Comparison of ENCODE assay signal across 12 cellular contexts in the genomic region with DNA sequence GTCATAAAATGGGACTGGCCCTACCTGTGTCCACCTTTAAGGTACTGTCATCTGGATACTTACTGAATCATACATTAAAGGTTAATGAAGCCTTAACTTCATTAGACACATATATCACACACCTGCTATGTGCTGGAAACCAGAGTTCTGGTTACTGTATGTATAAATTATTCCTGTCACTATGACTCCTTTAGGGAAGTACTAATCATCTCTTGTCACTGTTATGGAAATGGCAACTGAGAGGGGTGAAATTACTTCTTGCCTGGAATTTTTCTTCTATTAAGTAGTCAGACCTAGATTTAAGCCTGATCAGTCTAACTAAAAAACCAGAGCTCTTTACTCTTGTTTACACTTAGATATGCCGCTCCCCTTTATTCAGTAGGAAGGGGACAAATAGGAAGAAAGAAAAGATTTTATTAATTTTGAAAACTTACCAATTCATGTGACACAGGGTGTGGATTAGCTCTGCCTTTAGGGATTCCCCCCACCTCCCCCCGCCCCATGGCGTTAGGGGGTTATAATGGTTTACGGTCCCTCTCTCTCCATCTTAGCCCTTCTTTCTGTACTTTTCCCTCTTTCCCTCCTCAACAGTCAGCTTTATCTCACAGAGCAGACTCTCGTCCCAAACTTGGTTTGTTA.
DNase-seq lines count a peak whose midpoint lies in the region; ATAC-seq and TF ChIP-seq lines count a peak whose summit lies in the region.
"Had no signal": no experiment of that assay in that cellular context is flagged by ENCODE, and none has a peak within 500 bp of the region (broad histone marks: within the 10 kb centered on the region; RNA-seq: fewer than 3 reads in every experiment).

No MANE protein-coding gene starts in this region.

- H4K8ac ChIP-seq in mesenchymal stem cell (ENCODE audit: low read length): no peak overlapping the region

- H3K27ac ChIP-seq in GM23338 (ENCODE audit: low read depth) (no peak overlapping the region), endodermal cell (ENCODE audit: low read depth, low read length) (no peak overlapping the region), mesenchymal stem cell (ENCODE audit: low read length, poor library complexity, severe bottlenecking) (no peak overlapping the region), spleen (peak overlapping the region in 5 of 8 donors; percentile 12 to 53 (median 46))
- H3K27ac ChIP-seq: BLaER1 had no signal

- H3K4ac ChIP-seq in mesenchymal stem cell (ENCODE audit: low read depth in 1 of 2, low read length in 2 of 2): no peak overlapping the region

- no peak overlapping the region for H3K14ac ChIP-seq in mesenchymal stem cell (ENCODE audit: low read length in 2 of 2)

- no peak for TF ChIP-seq POLR2A in spleen (IDR thresholded peaks at IDR 0.05)

- H3K9me3 ChIP-seq in endodermal cell (ENCODE audit: control insufficient read depth, low read length): no peaks in the 10 kb centered on the region
- H3K9me3 ChIP-seq in mesenchymal stem cell (ENCODE audit: control insufficient read depth, low read length): no peaks in the 10 kb centered on the region
- H3K9me3 ChIP-seq in spleen: no peaks in the 10 kb centered on the region
- H3K9me3 ChIP-seq: BLaER1, MG63 had no signal

- H3K27me3 Mint-ChIP-seq in GM23338 (ENCODE audit: insufficient read depth, low read depth, poor library complexity) (no peaks in the 10 kb centered on the region), endodermal cell (ENCODE audit: insufficient read depth) (no peaks in the 10 kb centered on the region)
- no peaks in the 10 kb centered on the region for H3K27me3 Mint-ChIP-seq in naive thymus-derived CD8-positive, alpha-beta T cell
- no peaks in the 10 kb centered on the region for H3K27me3 Mint-ChIP-seq in activated T-cell treated with anti-CD3 and anti-CD28 coated beads, Interleukin-2, amount 50 U/mL, for 72 hours (ENCODE audit: low read depth)

- no peak overlapping the region for H3K23ac ChIP-seq in mesenchymal stem cell (ENCODE audit: low read length in 2 of 2)

- H3K36me3 Mint-ChIP-seq in GM23338 (ENCODE audit: low read depth): peaks cover 17% of the 10 kb centered on the region
- H3K36me3 Mint-ChIP-seq in endodermal cell (ENCODE audit: low read depth): peaks cover 46% of the 10 kb centered on the region
- peaks cover 8 to 73% (median 13%) of the 10 kb centered on the region in 3 donors for H3K36me3 Mint-ChIP-seq in naive thymus-derived CD8-positive, alpha-beta T cell
- H3K36me3 Mint-ChIP-seq in activated T-cell treated with anti-CD3 and anti-CD28 coated beads, Interleukin-2, amount 50 U/mL, for 72 hours (ENCODE audit: insufficient read depth in 2 of 2): peaks cover 15 to 28% of the 10 kb centered on the region in 2 donors

- H3K27ac Mint-ChIP-seq in GM23338 (peak overlapping the region; percentile 48), endodermal cell (peak overlapping the region; percentile 24)
- H3K27ac Mint-ChIP-seq in naive thymus-derived CD8-positive, alpha-beta T cell: no peak overlapping the region
- no peak overlapping the region for H3K27ac Mint-ChIP-seq in activated T-cell treated with anti-CD3 and anti-CD28 coated beads, Interleukin-2, amount 50 U/mL, for 72 hours

- H3K4me1 Mint-ChIP-seq in GM23338 (peaks cover 6% of the 10 kb centered on the region), endodermal cell (no peaks in the 10 kb centered on the region)
- peaks cover 23 to 42% (median 41%) of the 10 kb centered on the region in 4 donors for H3K4me1 Mint-ChIP-seq in naive thymus-derived CD8-positive, alpha-beta T cell
- peaks cover 52% of the 10 kb centered on the region for H3K4me1 Mint-ChIP-seq in activated T-cell treated with anti-CD3 and anti-CD28 coated beads, Interleukin-2, amount 50 U/mL, for 72 hours (ENCODE audit: low read depth)

- no peaks in the 10 kb centered on the region for H3K9me2 ChIP-seq in GM23338 (ENCODE audit: insufficient read depth)

- H3K27me3 ChIP-seq in GM23338 (ENCODE audit: insufficient read depth) (no peaks in the 10 kb centered on the region), endodermal cell (ENCODE audit: control insufficient read depth, insufficient read depth, low read length, poor library complexity, severe bottlenecking) (no peaks in the 10 kb centered on the region), mesenchymal stem cell (ENCODE audit: control insufficient read depth in 1 of 2, insufficient read depth in 1 of 2, low read length in 2 of 2) (no peaks in the 10 kb centered on the region), spleen (replicated peaks in 1 of 7) (no peaks in the 10 kb centered on the region)
- H3K27me3 ChIP-seq: BLaER1, MG63 had no signal

- H3K4me2 ChIP-seq in GM23338: no peak overlapping the region
- H3K4me2 ChIP-seq in mesenchymal stem cell (ENCODE audit: low read length, poor library complexity, severe bottlenecking): no peak overlapping the region
- H3K4me2 ChIP-seq: BLaER1 had no signal

- H3K9ac ChIP-seq in endodermal cell (ENCODE audit: extremely low read depth, low read length, poor library complexity, severe bottlenecking) (no peak overlapping the region), mesenchymal stem cell (ENCODE audit: low read length) (peak overlapping the region; percentile 86)
- H3K9ac ChIP-seq: BLaER1 had no signal

- no peak overlapping the region for H2BK5ac ChIP-seq in mesenchymal stem cell (ENCODE audit: low read depth, low read length, poor library complexity, severe bottlenecking)

- no peaks in the 10 kb centered on the region for H3K79me2 ChIP-seq in GM23338 (replicated peaks; ENCODE audit: insufficient read depth)

- no peak overlapping the region for H2AFZ ChIP-seq in GM23338
- no peak overlapping the region for H2AFZ ChIP-seq in mesenchymal stem cell (ENCODE audit: low read depth, low read length)

- H3K18ac ChIP-seq in mesenchymal stem cell (ENCODE audit: low read depth in 1 of 2, low read length in 2 of 2): peak overlapping the region in 1 of 2 experiments; percentile 12

- no peak for TF ChIP-seq CTCF in GM23338 (conservative IDR thresholded peaks at IDR 0.05; ENCODE audit: low read depth in 2 of 2)
- no peak for TF ChIP-seq CTCF in endodermal cell (conservative IDR thresholded peaks at IDR 0.05)
- TF ChIP-seq CTCF in spleen (IDR thresholded peaks at IDR 0.05 in 8 of 11, conservative IDR thresholded peaks at IDR 0.05 in 3 of 11): no peak

- H3F3A ChIP-seq in GM23338 (replicated peaks; ENCODE audit: low read depth): no peaks in the 10 kb centered on the region

- H2BK15ac ChIP-seq in mesenchymal stem cell (ENCODE audit: low read depth, poor library complexity, severe bottlenecking): no peak overlapping the region

- DNase-seq in GM23338 (ENCODE audit: low spot score) (no peak), endodermal cell (no peak), mesenchymal stem cell (no peak), spleen (no peak)
- no peak for DNase-seq in naive thymus-derived CD8-positive, alpha-beta T cell
- DNase-seq in activated T-cell treated with anti-CD3 and anti-CD28 coated beads, Interleukin-2, amount 50 U/mL, for 72 hours: no peak
- DNase-seq: amniotic stem cell, MG63, NCI-H2171 treated with DMSO at 0.1 percent for 48 hours had no signal

- POLR2A ChIA-PET in naive thymus-derived CD8-positive, alpha-beta T cell (lab: Charles Lee): no interaction called here

- H3K9me3 Mint-ChIP-seq in GM23338 (no peaks in the 10 kb centered on the region), endodermal cell (no peaks in the 10 kb centered on the region)
- no peaks in the 10 kb centered on the region for H3K9me3 Mint-ChIP-seq in naive thymus-derived CD8-positive, alpha-beta T cell
- H3K9me3 Mint-ChIP-seq in activated T-cell treated with anti-CD3 and anti-CD28 coated beads, Interleukin-2, amount 50 U/mL, for 72 hours: peaks cover 2 to 3% of the 10 kb centered on the region in 2 donors

- no peaks in the 10 kb centered on the region for H3K36me3 ChIP-seq in GM23338 (ENCODE audit: insufficient read depth)
- peaks cover 80% of the 10 kb centered on the region for H3K36me3 ChIP-seq in endodermal cell (ENCODE audit: control insufficient read depth, insufficient read depth, low read length)
- peaks cover 6 to 49% of the 10 kb centered on the region in 2 experiments for H3K36me3 ChIP-seq in mesenchymal stem cell (ENCODE audit: control insufficient read depth in 1 of 2, insufficient read depth in 2 of 2, low read depth in 1 of 2, low read length in 2 of 2)
- H3K36me3 ChIP-seq in spleen: peaks cover 0 to 88% (median 36%) of the 10 kb centered on the region in 6 donors

- no peak overlapping the region for H4K91ac ChIP-seq in mesenchymal stem cell (ENCODE audit: low read length)

- ATAC-seq in GM23338 (no peak), GM19395 (IDR thresholded peaks at IDR 0.05; ENCODE audit: unreplicated experiment) (no peak), HG03521 (IDR thresholded peaks at IDR 0.05; ENCODE audit: unreplicated experiment) (no peak)
- ATAC-seq in naive thymus-derived CD8-positive, alpha-beta T cell: no peak
- ATAC-seq in activated T-cell treated with anti-CD3 and anti-CD28 coated beads, Interleukin-2, amount 50 U/mL, for 72 hours (replicated peaks in 1 of 2): no peak

- 86 to 90% methylated on average over 2 to 4 of the region's 5 CpGs for WGBS in endodermal cell (ENCODE audit: insufficient coverage in 1 of 2, insufficient read length in 1 of 2), 2 experiments
- 85% methylated on average over 2 of the region's 5 CpGs for WGBS in mesenchymal stem cell
- 66 to 93% (median 84%) methylated on average over 5 of the region's 5 CpGs for whole genome bisulfite sequencing in spleen, 5 donors

- no peak overlapping the region for H3K4me3 Mint-ChIP-seq in GM23338
- H3K4me3 Mint-ChIP-seq in endodermal cell: no peak overlapping the region
- no peak overlapping the region for H3K4me3 Mint-ChIP-seq in naive thymus-derived CD8-positive, alpha-beta T cell
- no peak overlapping the region for H3K4me3 Mint-ChIP-seq in activated T-cell treated with anti-CD3 and anti-CD28 coated beads, Interleukin-2, amount 50 U/mL, for 72 hours

- H2BK120ac ChIP-seq in mesenchymal stem cell (ENCODE audit: low read depth, low read length): no peak overlapping the region

- no peak overlapping the region for H2AK5ac ChIP-seq in mesenchymal stem cell (ENCODE audit: low read length, severe bottlenecking)

- H4K20me1 ChIP-seq in GM23338 (replicated peaks; ENCODE audit: insufficient read depth): no peaks in the 10 kb centered on the region

- intact Hi-C loops in spleen (cut with DNase I; ENCODE audit: low total_unique reads): no loop called here

- peaks cover 11% of the 10 kb centered on the region for H3K79me1 ChIP-seq in mesenchymal stem cell (replicated peaks; ENCODE audit: low read length, poor library complexity, severe bottlenecking)

- H3K4me1 ChIP-seq in GM23338 (ENCODE audit: insufficient read depth): peaks cover 8% of the 10 kb centered on the region; the same call in 1 of the 2 replicates
- no peaks in the 10 kb centered on the region for H3K4me1 ChIP-seq in endodermal cell (ENCODE audit: control insufficient read depth, insufficient read depth, low read length)
- peaks cover 6% of the 10 kb centered on the region for H3K4me1 ChIP-seq in mesenchymal stem cell (ENCODE audit: control insufficient read depth, insufficient read depth, low read depth, low read length)
- peaks cover 7 to 80% (median 35%) of the 10 kb centered on the region in 6 donors for H3K4me1 ChIP-seq in spleen
- H3K4me1 ChIP-seq: BLaER1 had no signal

- H2BK12ac ChIP-seq in mesenchymal stem cell (ENCODE audit: low read length in 2 of 2): no peak overlapping the region

- H3K4me3 ChIP-seq in GM23338 (no peak overlapping the region), endodermal cell (ENCODE audit: low read length) (no peak overlapping the region), mesenchymal stem cell (ENCODE audit: insufficient read depth in 1 of 2, low read depth in 1 of 2, low read length in 2 of 2) (peak overlapping the region in 1 of 2 experiments; percentile 42), spleen (no peak overlapping the region)
- H3K4me3 ChIP-seq: BLaER1, MG63 had no signal

Comparison
In these comparisons a context has a peak if more than half of its experiments do, and no peak if none do; other contexts are left out.
1. H3K27ac ChIP-seq: peak in spleen (5 of 8); none in GM23338 (single experiment), endodermal cell (single experiment) and mesenchymal stem cell (single experiment).
2. H3K27ac Mint-ChIP-seq: peak in GM23338 (single experiment) and endodermal cell (single experiment); none in naive thymus-derived CD8-positive, alpha-beta T cell (0 of 10) and activated T-cell treated with anti-CD3 and anti-CD28 coated beads, Interleukin-2, amount 50 U/mL, for 72 hours (single experiment).